In genomic region chr15:66068801-66069200, GRCh38 we compare ENCODE assay signal across 25 cellular contexts.
"Had no signal": no experiment of that assay in that cellular context is flagged by ENCODE, and none has a peak within 500 bp of the region (broad histone marks: within the 10 kb centered on the region; RNA-seq: fewer than 3 reads in every experiment).

No MANE protein-coding gene starts in this region.

- H3K27ac ChIP-seq: coronary artery, esophagus squamous epithelium, prostate gland, right atrium auricular region, stomach, thyroid gland had no signal

- ATAC-seq: left lobe of liver; natural killer cell treated with Interleukin-12 subunit alpha and Interleukin-12 subunit beta and Interleukin-15 and Interleukin-18, amount 100 ng/mL, for 72 hours; sciatic nerve; stimulated activated effector memory CD8-positive, alpha-beta T cell treated with anti-CD3 and anti-CD28 coated beads, Interleukin-12 subunit alpha, Interleukin-12 subunit beta, amount 100 ng/mL, for 72 hours had no signal

- H3K4me1 ChIP-seq: prostate gland, thyroid gland had no signal

- H3K27me3 Mint-ChIP-seq: naive B cell had no signal

- H3K9me3 ChIP-seq: esophagus squamous epithelium, prostate gland, right atrium auricular region, stomach, thyroid gland had no signal

- H3K9me3 Mint-ChIP-seq: immature natural killer cell; memory B cell; naive B cell; natural killer cell treated with Interleukin-12 subunit alpha and Interleukin-12 subunit beta and Interleukin-15 and Interleukin-18, amount 100 ng/mL, for 72 hours; neural crest cell; stimulated activated effector memory CD8-positive, alpha-beta T cell treated with anti-CD3 and anti-CD28 coated beads, Interleukin-12 subunit alpha, Interleukin-12 subunit beta, amount 100 ng/mL, for 72 hours had no signal

- DNase-seq: dermis blood vessel endothelial cell; effector memory CD4-positive, alpha-beta T cell; erythroblast; esophagus squamous epithelium; foreskin melanocyte; hypothalamus; immature natural killer cell; islet precursor cell; naive B cell; stimulated activated CD4-positive, alpha-beta T cell treated with anti-CD3 and anti-CD28 coated beads, Interleukin-2, amount 100 ng/mL, for 24 hours; stimulated activated CD4-positive, alpha-beta T cell treated with anti-CD3 and anti-CD28 coated beads, Interleukin-4, amount 100 ng/mL, for 24 hours; stimulated activated naive CD4-positive, alpha-beta T cell treated with Interleukin-2 at 50 U/mL for 16 hours; stomach; thyroid gland; trophoblast cell had no signal

- H3K4me3 Mint-ChIP-seq: immature natural killer cell; memory B cell; naive B cell; natural killer cell treated with Interleukin-12 subunit alpha and Interleukin-12 subunit beta and Interleukin-15 and Interleukin-18, amount 100 ng/mL, for 72 hours; neural crest cell; stimulated activated effector memory CD8-positive, alpha-beta T cell treated with anti-CD3 and anti-CD28 coated beads, Interleukin-12 subunit alpha, Interleukin-12 subunit beta, amount 100 ng/mL, for 72 hours had no signal

- H3K36me3 Mint-ChIP-seq: immature natural killer cell; memory B cell; naive B cell; natural killer cell treated with Interleukin-12 subunit alpha and Interleukin-12 subunit beta and Interleukin-15 and Interleukin-18, amount 100 ng/mL, for 72 hours; stimulated activated effector memory CD8-positive, alpha-beta T cell treated with anti-CD3 and anti-CD28 coated beads, Interleukin-12 subunit alpha, Interleukin-12 subunit beta, amount 100 ng/mL, for 72 hours had no signal

- H3K4me3 ChIP-seq: coronary artery, esophagus squamous epithelium, lung, prostate gland, right atrium auricular region, stomach, thyroid gland had no signal

- H3K27ac Mint-ChIP-seq: immature natural killer cell; memory B cell; naive B cell; natural killer cell treated with Interleukin-12 subunit alpha and Interleukin-12 subunit beta and Interleukin-15 and Interleukin-18, amount 100 ng/mL, for 72 hours; stimulated activated effector memory CD8-positive, alpha-beta T cell treated with anti-CD3 and anti-CD28 coated beads, Interleukin-12 subunit alpha, Interleukin-12 subunit beta, amount 100 ng/mL, for 72 hours had no signal

- H3K36me3 ChIP-seq: esophagus squamous epithelium, prostate gland, right atrium auricular region, stomach, thyroid gland had no signal

- H3K27me3 ChIP-seq: right atrium auricular region, stomach, thyroid gland had no signal

- H3K4me1 Mint-ChIP-seq: immature natural killer cell; memory B cell; naive B cell; stimulated activated effector memory CD8-positive, alpha-beta T cell treated with anti-CD3 and anti-CD28 coated beads, Interleukin-12 subunit alpha, Interleukin-12 subunit beta, amount 100 ng/mL, for 72 hours had no signal
